In genomic region chr9:5436441-5436840, GRCh38 we compare ENCODE assay signal across 9 cellular contexts. TPM values are rescaled to one million over a fixed set of nuclear protein-coding genes. Genes with fewer than 3 reads are reported as not detected.
DNase-seq lines count a peak whose midpoint lies in the region; ATAC-seq and TF ChIP-seq lines count a peak whose summit lies in the region.
"Had no signal": no experiment of that assay in that cellular context is flagged by ENCODE, and none has a peak within 500 bp of the region (broad histone marks: within the 10 kb centered on the region; RNA-seq: fewer than 3 reads in every experiment).

No MANE protein-coding gene starts in this region.

- peaks cover 5% of the 10 kb centered on the region for H3K4me1 ChIP-seq in right cardiac atrium (ENCODE audit: control insufficient read depth, insufficient read depth, low read length)
- peaks cover 27% of the 10 kb centered on the region for H3K4me1 ChIP-seq in vagina

- DNase-seq in activated naive CD4-positive, alpha-beta T cell treated with anti-CD3 and anti-CD28 coated beads, Interleukin-2, amount 10 ng/mL, durations not matched to agents 7 days and 5 days = no peak
- DNase-seq in activated naive CD4-positive, alpha-beta T cell treated with Interleukin-2 at 50 U/mL for 16 hours = no peak
- DNase-seq in activated CD4-positive, alpha-beta memory T cell treated with anti-CD3 and anti-CD28 coated beads, Interleukin-2, amount 10 ng/mL, durations not matched to agents 7 days and 5 days = no peak
- no peak for DNase-seq in right cardiac atrium
- DNase-seq in stimulated activated naive CD8-positive, alpha-beta T cell treated with anti-CD3 and anti-CD28 coated beads, Interleukin-15, amount 100 ng/mL, for 72 hours = no peak
- DNase-seq in SKM-1 treated with dmso at 0.1 percent for 144 hours (lab: John Stamatoyannopoulos, UW; ENCODE audit: unreplicated experiment) = no peak
- DNase-seq in ureter (ENCODE audit: low spot score) = no peak
- DNase-seq in vagina (ENCODE audit: extremely low spot score in 2 of 2) = no peak
- DNase-seq: NCI-H2107 had no signal

- peak overlapping the region; percentile 97 for H3K27ac Mint-ChIP-seq in activated naive CD4-positive, alpha-beta T cell treated with anti-CD3 and anti-CD28 coated beads, Interleukin-2, amount 10 ng/mL, durations not matched to agents 7 days and 5 days
- peak overlapping the region; percentile 92 for H3K27ac Mint-ChIP-seq in activated CD4-positive, alpha-beta memory T cell treated with anti-CD3 and anti-CD28 coated beads, Interleukin-2, amount 10 ng/mL, durations not matched to agents 7 days and 5 days
- H3K27ac Mint-ChIP-seq in stimulated activated naive CD8-positive, alpha-beta T cell treated with anti-CD3 and anti-CD28 coated beads, Interleukin-15, amount 100 ng/mL, for 72 hours = peak overlapping the region; percentile 6 to 33

- peaks cover 39% of the 10 kb centered on the region for H3K36me3 Mint-ChIP-seq in activated naive CD4-positive, alpha-beta T cell treated with anti-CD3 and anti-CD28 coated beads, Interleukin-2, amount 10 ng/mL, durations not matched to agents 7 days and 5 days
- peaks cover 43% of the 10 kb centered on the region for H3K36me3 Mint-ChIP-seq in activated CD4-positive, alpha-beta memory T cell treated with anti-CD3 and anti-CD28 coated beads, Interleukin-2, amount 10 ng/mL, durations not matched to agents 7 days and 5 days (ENCODE audit: low read depth)

- H3K27ac ChIP-seq in right cardiac atrium (ENCODE audit: low read length) (no peak overlapping the region), vagina (no peak overlapping the region)

- peaks cover 4% of the 10 kb centered on the region for H3K9me3 Mint-ChIP-seq in activated naive CD4-positive, alpha-beta T cell treated with anti-CD3 and anti-CD28 coated beads, Interleukin-2, amount 10 ng/mL, durations not matched to agents 7 days and 5 days
- H3K9me3 Mint-ChIP-seq in activated CD4-positive, alpha-beta memory T cell treated with anti-CD3 and anti-CD28 coated beads, Interleukin-2, amount 10 ng/mL, durations not matched to agents 7 days and 5 days = peaks cover 2% of the 10 kb centered on the region
- peaks cover 6 to 7% of the 10 kb centered on the region in 2 donors for H3K9me3 Mint-ChIP-seq in stimulated activated naive CD8-positive, alpha-beta T cell treated with anti-CD3 and anti-CD28 coated beads, Interleukin-15, amount 100 ng/mL, for 72 hours

- intact Hi-C loops in right cardiac atrium (cut with DNase I) (loop anchor here in 2 of 4 donors (5.0 to 10.0 kb wide), 2 partner anchors 156 to 682 kb away; no protein-coding TSS in a partner anchor), vagina (cut with DNase I) (loop anchor here (10.0 kb wide), 1 partner anchor 682 kb away; no protein-coding TSS in a partner anchor)

- peak overlapping the region; percentile 94 for H3K4me3 Mint-ChIP-seq in activated naive CD4-positive, alpha-beta T cell treated with anti-CD3 and anti-CD28 coated beads, Interleukin-2, amount 10 ng/mL, durations not matched to agents 7 days and 5 days
- H3K4me3 Mint-ChIP-seq in activated CD4-positive, alpha-beta memory T cell treated with anti-CD3 and anti-CD28 coated beads, Interleukin-2, amount 10 ng/mL, durations not matched to agents 7 days and 5 days = peak overlapping the region; percentile 86
- peak overlapping the region; percentile 94 to 99 for H3K4me3 Mint-ChIP-seq in stimulated activated naive CD8-positive, alpha-beta T cell treated with anti-CD3 and anti-CD28 coated beads, Interleukin-15, amount 100 ng/mL, for 72 hours

- POLR2A ChIA-PET in activated CD4-positive, alpha-beta memory T cell treated with anti-CD3 and anti-CD28 coated beads, Interleukin-2, amount 10 ng/mL, durations not matched to agents 7 days and 5 days (lab: Charles Lee) = interaction anchor here (0.8 to 6.3 kb wide), 12 partner anchors 12 to 696 kb away, joined by 4 to 106 read pairs (median 18); partner anchors contain the start of genes AK3, CD274, PDCD1LG2 and RCL1

- TF ChIP-seq POLR2A in vagina (IDR thresholded peaks at IDR 0.05) = no peak

- H3K9me3 ChIP-seq in right cardiac atrium (ENCODE audit: control insufficient read depth, low read length) = no peaks in the 10 kb centered on the region
- no peaks in the 10 kb centered on the region for H3K9me3 ChIP-seq in vagina

- H3K27me3 Mint-ChIP-seq in activated naive CD4-positive, alpha-beta T cell treated with anti-CD3 and anti-CD28 coated beads, Interleukin-2, amount 10 ng/mL, durations not matched to agents 7 days and 5 days = no peaks in the 10 kb centered on the region
- no peaks in the 10 kb centered on the region for H3K27me3 Mint-ChIP-seq in activated CD4-positive, alpha-beta memory T cell treated with anti-CD3 and anti-CD28 coated beads, Interleukin-2, amount 10 ng/mL, durations not matched to agents 7 days and 5 days
- H3K27me3 Mint-ChIP-seq in stimulated activated naive CD8-positive, alpha-beta T cell treated with anti-CD3 and anti-CD28 coated beads, Interleukin-15, amount 100 ng/mL, for 72 hours = no peaks in the 10 kb centered on the region

- H3K4me3 ChIP-seq in right cardiac atrium (ENCODE audit: low read length) (peak overlapping the region; percentile 61), vagina (no peak overlapping the region)

- no peak for ATAC-seq in right cardiac atrium
- ATAC-seq in stimulated activated naive CD8-positive, alpha-beta T cell treated with anti-CD3 and anti-CD28 coated beads, Interleukin-15, amount 100 ng/mL, for 72 hours = no peak

- TF ChIP-seq CTCF in vagina (IDR thresholded peaks at IDR 0.05) = no peak

- H3K27me3 ChIP-seq in right cardiac atrium (ENCODE audit: control insufficient read depth, insufficient read depth) = no peaks in the 10 kb centered on the region
- no peaks in the 10 kb centered on the region for H3K27me3 ChIP-seq in vagina

- CTCF ChIA-PET in activated naive CD4-positive, alpha-beta T cell treated with anti-CD3 and anti-CD28 coated beads, Interleukin-2, amount 10 ng/mL, durations not matched to agents 7 days and 5 days (lab: Charles Lee) = interaction anchor here (0.9 to 5.2 kb wide), 6 partner anchors 10 to 250 kb away, joined by 3 to 37 read pairs (median 5); partner anchors contain the start of gene CD274
- CTCF ChIA-PET in activated CD4-positive, alpha-beta memory T cell treated with anti-CD3 and anti-CD28 coated beads, Interleukin-2, amount 10 ng/mL, durations not matched to agents 7 days and 5 days (lab: Charles Lee) = interaction anchor here (1.6 to 6.6 kb wide), 6 partner anchors 13 to 675 kb away, joined by 3 to 58 read pairs (median 26); partner anchors contain the start of genes CD274 and INSL6

- peaks cover 0 to 9% of the 10 kb centered on the region in 2 donors for H3K36me3 ChIP-seq in vagina

- WGBS in right cardiac atrium = 85% methylated on average over 2 of the region's 2 CpGs

- H3K4me1 Mint-ChIP-seq in activated naive CD4-positive, alpha-beta T cell treated with anti-CD3 and anti-CD28 coated beads, Interleukin-2, amount 10 ng/mL, durations not matched to agents 7 days and 5 days = peaks cover 38% of the 10 kb centered on the region
- H3K4me1 Mint-ChIP-seq in activated CD4-positive, alpha-beta memory T cell treated with anti-CD3 and anti-CD28 coated beads, Interleukin-2, amount 10 ng/mL, durations not matched to agents 7 days and 5 days = peaks cover 47% of the 10 kb centered on the region
- peaks cover 52% of the 10 kb centered on the region for H3K4me1 Mint-ChIP-seq in stimulated activated naive CD8-positive, alpha-beta T cell treated with anti-CD3 and anti-CD28 coated beads, Interleukin-15, amount 100 ng/mL, for 72 hours

RNA-seq across cellular contexts. Expression of gene PLGRKT, which starts 1.3 kb away (rescaled TPM):
- 10 to 100 TPM; 32.0 TPM for total RNA-seq in activated CD4-positive, alpha-beta memory T cell treated with anti-CD3 and anti-CD28 coated beads, Interleukin-2, amount 10 ng/mL, durations not matched to agents 7 days and 5 days
- total RNA-seq in right cardiac atrium (10 to 100 TPM; 31.5 to 40.3 (median 34.1) TPM), ureter (23.5 TPM), vagina (10.1 TPM)
- polyA plus RNA-seq in right cardiac atrium = 44.5 TPM

RNA-seq across cellular contexts. Expression of gene CD274, which starts 13.9 kb away (rescaled TPM):
- 10 to 100 TPM; 12.4 to 12.6 TPM for total RNA-seq in activated CD4-positive, alpha-beta memory T cell treated with anti-CD3 and anti-CD28 coated beads, Interleukin-2, amount 10 ng/mL, durations not matched to agents 7 days and 5 days
- 10 to 100 TPM in 3 of 4 donors, 1 to 10 TPM in 1; 8.8 to 12.0 (median 10.9) TPM for total RNA-seq in right cardiac atrium
- polyA plus RNA-seq in right cardiac atrium = 4.9 TPM
- total RNA-seq in ureter = 5.4 TPM
- total RNA-seq in vagina = 2.2 TPM

Comparison
In these comparisons a context has a peak if more than half of its experiments do, and no peak if none do; other contexts are left out.
1. H3K27ac Mint-ChIP-seq: peak in every context shown above with its lines; median percentile 97 in activated naive CD4-positive, alpha-beta T cell treated with anti-CD3 and anti-CD28 coated beads, Interleukin-2, amount 10 ng/mL, durations not matched to agents 7 days and 5 days; 92 in activated CD4-positive, alpha-beta memory T cell treated with anti-CD3 and anti-CD28 coated beads, Interleukin-2, amount 10 ng/mL, durations not matched to agents 7 days and 5 days; 20 in stimulated activated naive CD8-positive, alpha-beta T cell treated with anti-CD3 and anti-CD28 coated beads, Interleukin-15, amount 100 ng/mL, for 72 hours.